ENCODE assay signal across 1 cellular context in the genomic region with DNA sequence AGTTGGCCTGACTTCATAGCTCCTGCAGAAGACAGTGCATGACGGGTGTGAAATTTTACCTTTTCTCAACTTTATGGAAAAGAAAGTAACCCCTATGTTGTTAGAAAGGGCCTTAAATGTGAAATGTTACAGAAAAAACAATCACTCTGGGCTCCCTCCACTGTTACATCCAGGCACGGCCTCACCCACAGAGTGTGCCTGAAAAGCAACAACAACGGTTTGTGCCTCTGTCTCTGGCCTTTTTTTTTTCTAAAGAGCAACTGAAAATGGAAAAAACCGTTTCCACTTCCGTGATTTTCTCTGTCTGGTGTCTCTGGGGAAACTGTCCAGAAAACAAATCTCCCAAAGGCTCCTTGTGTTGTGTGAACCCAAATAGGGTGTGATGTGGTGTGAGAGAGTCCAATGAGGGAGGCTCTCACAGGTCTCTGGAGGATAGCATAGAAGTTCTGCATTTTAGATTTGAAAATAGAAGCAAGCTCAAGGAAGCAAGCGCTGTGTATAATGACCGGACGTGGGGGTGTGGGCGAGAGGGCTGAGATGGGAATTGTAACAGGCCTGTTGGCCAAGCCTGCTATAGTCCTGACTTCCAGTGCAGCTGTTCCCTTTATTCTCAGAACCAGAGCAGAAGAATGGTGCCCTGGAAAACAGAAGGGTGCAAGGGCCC.
TF ChIP-seq lines count a peak whose summit lies in the region.

No MANE protein-coding gene starts in this region.

TF ChIP-seq in GM23338, 12 proteins besides CTCF, POLR2A, EP300 and RAD21 (continued from another document):
- TF ChIP-seq ETS1 (IDR thresholded peaks at IDR 0.05) (no peak), STAT1 (IDR thresholded peaks at IDR 0.05; ENCODE audit: unreplicated experiment) (no peak), NANOG (IDR thresholded peaks at IDR 0.05; ENCODE audit: borderline replicate concordance) (no peak), JUNB (IDR thresholded peaks at IDR 0.05; ENCODE audit: unreplicated experiment) (no peak)
